ENCODE assay signal across 8 cellular contexts in genomic region chr4:39976141-39976944, GRCh38. TPM values are rescaled to one million over a fixed set of nuclear protein-coding genes. Genes with fewer than 3 reads are reported as not detected.
DNase-seq lines count a peak whose midpoint lies in the region; ATAC-seq and TF ChIP-seq lines count a peak whose summit lies in the region.

No MANE protein-coding gene starts in this region.

- no peaks in the 10 kb centered on the region for H3K9me3 Mint-ChIP-seq in activated CD4-positive, alpha-beta memory T cell treated with anti-CD3 and anti-CD28 coated beads, Interleukin-2, amount 10 ng/mL, durations not matched to agents 7 days and 5 days

- H3K9me3 ChIP-seq in right lobe of liver: no peaks in the 10 kb centered on the region

- under 1% methylated on average over 20 of the region's 41 CpGs for WGBS in right lobe of liver (ENCODE audit: insufficient coverage, low coverage, low lambda C conversion rate, missing lambda C conversion rate)

- peak; percentile 82 for DNase-seq in ACHN
- peak; percentile 58 for DNase-seq in GM19238 (ENCODE audit: insufficient read length, low spot score)
- DNase-seq in NCI-H748 (lab: John Stamatoyannopoulos, UW; ENCODE audit: unreplicated experiment): peak; percentile 76
- DNase-seq in activated CD4-positive, alpha-beta memory T cell treated with anti-CD3 and anti-CD28 coated beads, Interleukin-2, amount 10 ng/mL, durations not matched to agents 7 days and 5 days: peak; percentile 73
- DNase-seq in ecto neural progenitor cell (ENCODE audit: low spot score): peak; percentile 83
- peak; percentile 79 to 85 (median 80) for DNase-seq in right lobe of liver
- DNase-seq in stimulated activated CD4-positive, alpha-beta T cell treated with anti-CD3 and anti-CD28 coated beads, Interleukin-4, amount 100 ng/mL, for 1 hour: peak; percentile 53

- peaks cover 0 to 46% (median 18%) of the 10 kb centered on the region in 4 donors for H3K4me1 ChIP-seq in right lobe of liver

- POLR2A ChIA-PET in activated CD4-positive, alpha-beta memory T cell treated with anti-CD3 and anti-CD28 coated beads, Interleukin-2, amount 10 ng/mL, durations not matched to agents 7 days and 5 days (lab: Charles Lee): interaction anchor here (0.6 to 2.8 kb wide), 9 partner anchors 80 to 511 kb away, joined by 3 to 8 read pairs (median 3); partner anchors contain the start of genes UBE2K and UGDH

- peak overlapping the region; percentile 87 for H3K4me3 Mint-ChIP-seq in activated CD4-positive, alpha-beta memory T cell treated with anti-CD3 and anti-CD28 coated beads, Interleukin-2, amount 10 ng/mL, durations not matched to agents 7 days and 5 days

- ATAC-seq in HG03520 (IDR thresholded peaks at IDR 0.05; ENCODE audit: unreplicated experiment): peak; percentile 29
- ATAC-seq in right lobe of liver: peak; percentile 70 to 78 (median 72)

- no peaks in the 10 kb centered on the region for H3K27me3 Mint-ChIP-seq in activated CD4-positive, alpha-beta memory T cell treated with anti-CD3 and anti-CD28 coated beads, Interleukin-2, amount 10 ng/mL, durations not matched to agents 7 days and 5 days

- H3K27ac Mint-ChIP-seq in activated CD4-positive, alpha-beta memory T cell treated with anti-CD3 and anti-CD28 coated beads, Interleukin-2, amount 10 ng/mL, durations not matched to agents 7 days and 5 days: peak overlapping the region; percentile 71

- TF ChIP-seq POLR2A in right lobe of liver (IDR thresholded peaks at IDR 0.05): no peak

- CTCF ChIA-PET in activated CD4-positive, alpha-beta memory T cell treated with anti-CD3 and anti-CD28 coated beads, Interleukin-2, amount 10 ng/mL, durations not matched to agents 7 days and 5 days (lab: Charles Lee): interaction anchor here (0.6 to 1.8 kb wide), 6 partner anchors 80 to 507 kb away, joined by 3 to 11 read pairs (median 4); no protein-coding TSS in a partner anchor

- H3K27ac ChIP-seq in right lobe of liver: peak overlapping the region; percentile 80 to 92 (median 86)

- TF ChIP-seq CTCF in right lobe of liver (IDR thresholded peaks at IDR 0.05): peak; percentile 77 to 82 (median 80)

- peaks cover 0 to 10% (median 0%) of the 10 kb centered on the region in 4 donors for H3K36me3 ChIP-seq in right lobe of liver

- in situ Hi-C loops in ACHN (cut with HindIII; ENCODE audit: low pct_ligation_motif_present, low pct_unique_long_range_greater_than_20kb, low sequenced_read_pairs): no loop called here

- H3K4me3 ChIP-seq in right lobe of liver: peak overlapping the region; percentile 90 to 99 (median 90)

- no peaks in the 10 kb centered on the region for H3K27me3 ChIP-seq in right lobe of liver

- peaks cover 35% of the 10 kb centered on the region for H3K36me3 Mint-ChIP-seq in activated CD4-positive, alpha-beta memory T cell treated with anti-CD3 and anti-CD28 coated beads, Interleukin-2, amount 10 ng/mL, durations not matched to agents 7 days and 5 days (ENCODE audit: low read depth)

- intact Hi-C loops in right lobe of liver (cut with DNase I): loop anchor here (10.0 kb wide), 1 partner anchor 272 kb away; no protein-coding TSS in a partner anchor

- peaks cover 43% of the 10 kb centered on the region for H3K4me1 Mint-ChIP-seq in activated CD4-positive, alpha-beta memory T cell treated with anti-CD3 and anti-CD28 coated beads, Interleukin-2, amount 10 ng/mL, durations not matched to agents 7 days and 5 days

RNA-seq across cellular contexts. Expression of gene PDS5A, which starts 1.4 kb away (rescaled TPM):
- total RNA-seq in activated CD4-positive, alpha-beta memory T cell treated with anti-CD3 and anti-CD28 coated beads, Interleukin-2, amount 10 ng/mL, durations not matched to agents 7 days and 5 days: 10 to 100 TPM; 97.8 to 99.6 TPM
- 10 to 100 TPM; 28.0 to 45.7 (median 33.2) TPM for total RNA-seq in right lobe of liver

Comparison
In these comparisons a context has a peak if more than half of its experiments do, and no peak if none do; other contexts are left out.
1. Peak in every context shown above with its lines: DNase-seq, ATAC-seq, H3K4me3 ChIP-seq and H3K27ac ChIP-seq.